Comparison of ENCODE assay signal across 26 cellular contexts in genomic region chr7:158365332-158365731, GRCh38.
"Had no signal": no experiment of that assay in that cellular context is flagged by ENCODE, and none has a peak within 500 bp of the region (broad histone marks: within the 10 kb centered on the region; RNA-seq: fewer than 3 reads in every experiment).

No MANE protein-coding gene starts in this region.

- H3K27ac ChIP-seq: coronary artery, esophagus muscularis mucosa, foreskin keratinocyte, gastroesophageal sphincter, heart right ventricle, left ventricle myocardium inferior, lower lobe of right lung, psoas muscle, skin epidermis, thoracic aorta, tibial nerve, vagina had no signal

- ATAC-seq: foreskin keratinocyte; gastroesophageal sphincter; heart right ventricle; left colon; lower lobe of right lung; natural killer cell; psoas muscle; right cardiac atrium; stimulated activated naive B cell treated with anti-CD40 and anti-IgM and Interleukin-4, amounts not matched to agents 10 μg/mL and 1 μg/mL and 100 μg/mL, for 72 hours had no signal

- H3K4me3 ChIP-seq: coronary artery, esophagus muscularis mucosa, gastroesophageal sphincter, heart right ventricle, left ventricle myocardium inferior, lower lobe of right lung, psoas muscle, skin epidermis, thoracic aorta, tibial nerve, vagina had no signal

- H3K9me3 ChIP-seq: esophagus muscularis mucosa, gastroesophageal sphincter, heart right ventricle, left ventricle myocardium inferior, lower lobe of right lung, psoas muscle, thoracic aorta, vagina had no signal

- H3K27ac Mint-ChIP-seq: immature natural killer cell; natural killer cell; stimulated activated naive B cell treated with anti-CD40 and anti-IgM and Interleukin-4, amounts not matched to agents 10 μg/mL and 1 μg/mL and 100 μg/mL, for 72 hours; stimulated activated naive CD8-positive, alpha-beta T cell treated with anti-CD3 and anti-CD28 coated beads, Interleukin-15, Interleukin-2, amounts not matched to agents 100 ng/mL and 50 ng/mL, for 24 hours had no signal

- DNase-seq: dermis blood vessel endothelial cell; effector memory CD4-positive, alpha-beta T cell; foreskin keratinocyte; heart right ventricle; hippocampal formation; immature natural killer cell; islet precursor cell; kidney glomerular epithelial cell; left colon; left ventricle myocardium inferior; lower lobe of right lung; natural killer cell; psoas muscle; right cardiac atrium; stimulated activated CD4-positive, alpha-beta T cell treated with anti-CD3 and anti-CD28 coated beads, Interleukin-15, amount 100 ng/mL, for 24 hours; stimulated activated CD4-positive, alpha-beta T cell treated with anti-CD3 and anti-CD28 coated beads, Interleukin-2, amount 100 ng/mL, for 48 hours; stimulated activated naive B cell treated with anti-CD40 and anti-IgM and Interleukin-4, amounts not matched to agents 10 μg/mL and 1 μg/mL and 100 μg/mL, for 72 hours had no signal

- H3K27me3 ChIP-seq: foreskin keratinocyte, tibial nerve, vagina had no signal

- H3K4me1 ChIP-seq: esophagus muscularis mucosa, foreskin keratinocyte, gastroesophageal sphincter, heart right ventricle, left ventricle myocardium inferior, lower lobe of right lung, psoas muscle, tibial nerve, vagina had no signal

- H3K4me3 Mint-ChIP-seq: immature natural killer cell; natural killer cell; neural crest cell; stimulated activated naive B cell treated with anti-CD40 and anti-IgM and Interleukin-4, amounts not matched to agents 10 μg/mL and 1 μg/mL and 100 μg/mL, for 72 hours; stimulated activated naive CD8-positive, alpha-beta T cell treated with anti-CD3 and anti-CD28 coated beads, Interleukin-15, Interleukin-2, amounts not matched to agents 100 ng/mL and 50 ng/mL, for 24 hours had no signal

- H3K4me1 Mint-ChIP-seq: immature natural killer cell, natural killer cell had no signal

- H3K36me3 ChIP-seq: esophagus muscularis mucosa, gastroesophageal sphincter, heart right ventricle, left ventricle myocardium inferior, lower lobe of right lung, thoracic aorta, tibial nerve, vagina had no signal

- H3K36me3 Mint-ChIP-seq: immature natural killer cell, natural killer cell had no signal

- H3K27me3 Mint-ChIP-seq: stimulated activated naive CD8-positive, alpha-beta T cell treated with anti-CD3 and anti-CD28 coated beads, Interleukin-15, Interleukin-2, amounts not matched to agents 100 ng/mL and 50 ng/mL, for 24 hours had no signal

- H3K9me3 Mint-ChIP-seq: immature natural killer cell; natural killer cell; neural crest cell; stimulated activated naive CD8-positive, alpha-beta T cell treated with anti-CD3 and anti-CD28 coated beads, Interleukin-15, Interleukin-2, amounts not matched to agents 100 ng/mL and 50 ng/mL, for 24 hours had no signal
